Comparison of ENCODE assay signal across 9 cellular contexts in genomic region chr2:232370007-232370406, GRCh38. TPM values are rescaled to one million over a fixed set of nuclear protein-coding genes. Genes with fewer than 3 reads are reported as not detected.
"Had no signal": no experiment of that assay in that cellular context is flagged by ENCODE, and none has a peak within 500 bp of the region (broad histone marks: within the 10 kb centered on the region; RNA-seq: fewer than 3 reads in every experiment).

No MANE protein-coding gene starts in this region.

RNA-seq across cellular contexts. Expression of gene ALPP, which starts 8.5 kb away (rescaled TPM):
- total RNA-seq: activated CD4-positive, alpha-beta T cell treated with anti-CD3 and anti-CD28 coated beads, Interleukin-2, amount 10 ng/mL, durations not matched to agents 24 days and 14 days; activated naive CD4-positive, alpha-beta T cell treated with anti-CD3 and anti-CD28 coated beads for 36 hours; activated T-cell treated with anti-CD3 and anti-CD28 coated beads, Interleukin-2, amount 50 U/mL, for 4 hours; activated T-helper 1 cell treated with anti-CD3 and anti-CD28 coated beads, Interleukin-12 subunit alpha, Interleukin-12 subunit beta, Interleukin-2, Interleukin-4 antibody, amounts not matched to agents 30 ng/mL and 10 ng/mL and 1 ng/mL, durations not matched to agents 14 hours and 24 hours and 36 hours; adrenal gland; bronchial epithelial cell; LHCN-M2; Right ventricle myocardium superior had no signal

RNA-seq across cellular contexts. Expression of gene ALPG, which starts 36.6 kb away (rescaled TPM):
- total RNA-seq: activated CD4-positive, alpha-beta T cell treated with anti-CD3 and anti-CD28 coated beads, Interleukin-2, amount 10 ng/mL, durations not matched to agents 24 days and 14 days; activated naive CD4-positive, alpha-beta T cell treated with anti-CD3 and anti-CD28 coated beads for 36 hours; activated naive CD4-positive, alpha-beta T cell treated with anti-CD3 and anti-CD28 coated beads, Interleukin-2, amount 50 U/mL, for 72 hours; activated T-cell treated with anti-CD3 and anti-CD28 coated beads, Interleukin-2, amount 50 U/mL, for 4 hours; activated T-helper 1 cell treated with anti-CD3 and anti-CD28 coated beads, Interleukin-12 subunit alpha, Interleukin-12 subunit beta, Interleukin-2, Interleukin-4 antibody, amounts not matched to agents 30 ng/mL and 10 ng/mL and 1 ng/mL, durations not matched to agents 14 hours and 24 hours and 36 hours; adrenal gland; bronchial epithelial cell; LHCN-M2; Right ventricle myocardium superior had no signal
